In the genomic region with DNA sequence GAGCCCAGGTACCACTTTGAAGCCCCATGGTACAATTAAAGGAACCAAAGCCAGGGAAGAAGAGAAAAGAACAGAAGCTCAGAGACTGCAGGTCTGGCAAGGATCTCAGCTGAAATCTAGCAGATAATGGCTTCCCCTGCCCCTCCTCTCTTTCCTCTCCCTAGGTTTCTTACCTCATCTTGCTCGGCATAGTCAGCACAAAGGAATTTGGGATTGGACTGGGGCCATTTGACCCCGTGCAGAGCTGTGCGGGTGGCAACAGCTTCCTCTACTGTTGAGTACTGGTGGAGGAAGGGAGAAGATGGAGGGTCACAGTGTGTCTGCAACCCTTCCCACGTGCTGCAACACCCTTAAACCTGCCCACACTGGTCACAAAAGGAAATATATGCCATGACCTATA, we compare ENCODE assay signal across 1 cellular context.
TF ChIP-seq lines count a peak whose summit lies in the region.

No MANE protein-coding gene starts in this region.

TF ChIP-seq in HEK293, 187 proteins besides CTCF, POLR2A, EP300 and RAD21 (continued from another document and continues in another):
- TF ChIP-seq, protein P1, sequence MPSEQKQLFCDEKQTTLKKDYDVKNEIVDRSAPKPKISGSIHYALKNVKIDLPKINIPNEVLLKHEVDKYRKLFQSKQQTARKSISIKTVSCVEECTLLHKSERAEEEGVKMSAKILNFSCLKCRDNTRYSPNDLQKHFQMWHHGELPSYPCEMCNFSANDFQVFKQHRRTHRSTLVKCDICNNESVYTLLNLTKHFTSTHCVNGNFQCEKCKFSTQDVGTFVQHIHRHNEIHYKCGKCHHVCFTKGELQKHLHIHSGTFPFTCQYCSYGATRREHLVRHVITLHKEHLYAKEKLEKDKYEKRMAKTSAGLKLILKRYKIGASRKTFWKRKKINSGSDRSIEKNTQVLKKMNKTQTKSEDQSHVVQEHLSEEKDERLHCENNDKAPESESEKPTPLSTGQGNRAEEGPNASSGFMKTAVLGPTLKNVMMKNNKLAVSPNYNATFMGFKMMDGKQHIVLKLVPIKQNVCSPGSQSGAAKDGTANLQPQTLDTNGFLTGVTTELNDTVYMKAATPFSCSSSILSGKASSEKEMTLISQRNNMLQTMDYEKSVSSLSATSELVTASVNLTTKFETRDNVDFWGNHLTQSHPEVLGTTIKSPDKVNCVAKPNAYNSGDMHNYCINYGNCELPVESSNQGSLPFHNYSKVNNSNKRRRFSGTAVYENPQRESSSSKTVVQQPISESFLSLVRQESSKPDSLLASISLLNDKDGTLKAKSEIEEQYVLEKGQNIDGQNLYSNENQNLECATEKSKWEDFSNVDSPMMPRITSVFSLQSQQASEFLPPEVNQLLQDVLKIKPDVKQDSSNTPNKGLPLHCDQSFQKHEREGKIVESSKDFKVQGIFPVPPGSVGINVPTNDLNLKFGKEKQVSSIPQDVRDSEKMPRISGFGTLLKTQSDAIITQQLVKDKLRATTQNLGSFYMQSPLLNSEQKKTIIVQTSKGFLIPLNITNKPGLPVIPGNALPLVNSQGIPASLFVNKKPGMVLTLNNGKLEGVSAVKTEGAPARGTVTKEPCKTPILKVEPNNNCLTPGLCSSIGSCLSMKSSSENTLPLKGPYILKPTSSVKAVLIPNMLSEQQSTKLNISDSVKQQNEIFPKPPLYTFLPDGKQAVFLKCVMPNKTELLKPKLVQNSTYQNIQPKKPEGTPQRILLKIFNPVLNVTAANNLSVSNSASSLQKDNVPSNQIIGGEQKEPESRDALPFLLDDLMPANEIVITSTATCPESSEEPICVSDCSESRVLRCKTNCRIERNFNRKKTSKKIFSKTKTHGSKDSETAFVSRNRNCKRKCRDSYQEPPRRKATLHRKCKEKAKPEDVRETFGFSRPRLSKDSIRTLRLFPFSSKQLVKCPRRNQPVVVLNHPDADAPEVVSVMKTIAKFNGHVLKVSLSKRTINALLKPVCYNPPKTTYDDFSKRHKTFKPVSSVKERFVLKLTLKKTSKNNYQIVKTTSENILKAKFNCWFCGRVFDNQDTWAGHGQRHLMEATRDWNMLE (tag by site-specific recombination; conservative IDR thresholded peaks at IDR 0.05; ENCODE audit: low read depth): no peak
- TF ChIP-seq GLIS2 (tag by site-specific recombination; IDR thresholded peaks at IDR 0.05) (peak; percentile 56; the same call in 1 of the 2 replicates), ZNF654 (tag by site-specific recombination; IDR thresholded peaks at IDR 0.05; ENCODE audit: low read depth) (no peak), ZNF148 (tag by site-specific recombination; IDR thresholded peaks at IDR 0.05; ENCODE audit: borderline replicate concordance) (no peak), ZNF48 (tag by site-specific recombination; IDR thresholded peaks at IDR 0.05) (no peak), ZNF214 (tag by site-specific recombination; IDR thresholded peaks at IDR 0.05; ENCODE audit: borderline replicate concordance) (no peak), ZBTB20 (tag by site-specific recombination; IDR thresholded peaks at IDR 0.05) (no peak), ZNF311 (tag by site-specific recombination; IDR thresholded peaks at IDR 0.05; ENCODE audit: borderline replicate concordance) (no peak), YY1 (tag by site-specific recombination; IDR thresholded peaks at IDR 0.05) (no peak), ZSCAN30 (tag by site-specific recombination; IDR thresholded peaks at IDR 0.05) (no peak), ZNF558 (tag by site-specific recombination; IDR thresholded peaks at IDR 0.05) (0 out of 2 replicates have a peak, but pooled peaks have one; percentile 17), ATF2 (tag by site-specific recombination; IDR thresholded peaks at IDR 0.05; ENCODE audit: low read depth) (no peak), ZNF423 (tag by site-specific recombination; IDR thresholded peaks at IDR 0.05) (no peak), ZNF785 (tag by site-specific recombination; IDR thresholded peaks at IDR 0.05) (no peak), ZIC2 (tag by site-specific recombination; IDR thresholded peaks at IDR 0.05) (peak; percentile 75), MYNN (tag by site-specific recombination; IDR thresholded peaks at IDR 0.05; ENCODE audit: borderline replicate concordance) (no peak), ZSCAN23 (tag by site-specific recombination; IDR thresholded peaks at IDR 0.05) (no peak), ZNF596 (tag by site-specific recombination; IDR thresholded peaks at IDR 0.05) (no peak), FEZF1 (tag by site-specific recombination; IDR thresholded peaks at IDR 0.05) (no peak), SCRT2 (tag by site-specific recombination; IDR thresholded peaks at IDR 0.05) (peak; percentile 87), ZNF114 (tag by site-specific recombination; IDR thresholded peaks at IDR 0.05) (no peak), ZBTB17 (tag by site-specific recombination; IDR thresholded peaks at IDR 0.05) (peak; percentile 74), GFI1B (tag by site-specific recombination; IDR thresholded peaks at IDR 0.05) (no peak), ZNF239 (tag by site-specific recombination; IDR thresholded peaks at IDR 0.05) (no peak), ZNF549 (tag by site-specific recombination; IDR thresholded peaks at IDR 0.05) (no peak), ZNF544 (tag by site-specific recombination; IDR thresholded peaks at IDR 0.05) (no peak), ZNF292 (tag by site-specific recombination; IDR thresholded peaks at IDR 0.05; ENCODE audit: borderline replicate concordance, low read depth) (no peak), ZNF341 (tag by site-specific recombination; IDR thresholded peaks at IDR 0.05; ENCODE audit: low read depth) (no peak), ZNF621 (tag by site-specific recombination; IDR thresholded peaks at IDR 0.05) (no peak), ZNF658 (tag by site-specific recombination; IDR thresholded peaks at IDR 0.05) (no peak), ZNF133 (tag by site-specific recombination; IDR thresholded peaks at IDR 0.05) (no peak), ZXDB (tag by site-specific recombination; IDR thresholded peaks at IDR 0.05) (peak; percentile 67), SP2 (tag by site-specific recombination; IDR thresholded peaks at IDR 0.05) (no peak), ZNF132 (tag by site-specific recombination; IDR thresholded peaks at IDR 0.05; ENCODE audit: borderline replicate concordance) (no peak), ZNF548 (tag by site-specific recombination; IDR thresholded peaks at IDR 0.05) (no peak), ZNF155 (tag by site-specific recombination; IDR thresholded peaks at IDR 0.05) (no peak), ZNF768 (tag by site-specific recombination; IDR thresholded peaks at IDR 0.05) (no peak), ZNF530 (tag by site-specific recombination; IDR thresholded peaks at IDR 0.05; ENCODE audit: low read depth) (no peak), HOXA7 (CRISPR knock-in tag; IDR thresholded peaks at IDR 0.05; ENCODE audit: borderline replicate concordance) (no peak), ZNF561 (tag by site-specific recombination; IDR thresholded peaks at IDR 0.05; ENCODE audit: borderline replicate concordance) (no peak), ZNF707 (tag by site-specific recombination; IDR thresholded peaks at IDR 0.05) (no peak)
- TF ChIP-seq, protein P2, sequence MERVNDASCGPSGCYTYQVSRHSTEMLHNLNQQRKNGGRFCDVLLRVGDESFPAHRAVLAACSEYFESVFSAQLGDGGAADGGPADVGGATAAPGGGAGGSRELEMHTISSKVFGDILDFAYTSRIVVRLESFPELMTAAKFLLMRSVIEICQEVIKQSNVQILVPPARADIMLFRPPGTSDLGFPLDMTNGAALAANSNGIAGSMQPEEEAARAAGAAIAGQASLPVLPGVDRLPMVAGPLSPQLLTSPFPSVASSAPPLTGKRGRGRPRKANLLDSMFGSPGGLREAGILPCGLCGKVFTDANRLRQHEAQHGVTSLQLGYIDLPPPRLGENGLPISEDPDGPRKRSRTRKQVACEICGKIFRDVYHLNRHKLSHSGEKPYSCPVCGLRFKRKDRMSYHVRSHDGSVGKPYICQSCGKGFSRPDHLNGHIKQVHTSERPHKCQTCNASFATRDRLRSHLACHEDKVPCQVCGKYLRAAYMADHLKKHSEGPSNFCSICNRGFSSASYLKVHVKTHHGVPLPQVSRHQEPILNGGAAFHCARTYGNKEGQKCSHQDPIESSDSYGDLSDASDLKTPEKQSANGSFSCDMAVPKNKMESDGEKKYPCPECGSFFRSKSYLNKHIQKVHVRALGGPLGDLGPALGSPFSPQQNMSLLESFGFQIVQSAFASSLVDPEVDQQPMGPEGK (tag by site-specific recombination; IDR thresholded peaks at IDR 0.05): peak; percentile 69
- TF ChIP-seq, protein P3, sequence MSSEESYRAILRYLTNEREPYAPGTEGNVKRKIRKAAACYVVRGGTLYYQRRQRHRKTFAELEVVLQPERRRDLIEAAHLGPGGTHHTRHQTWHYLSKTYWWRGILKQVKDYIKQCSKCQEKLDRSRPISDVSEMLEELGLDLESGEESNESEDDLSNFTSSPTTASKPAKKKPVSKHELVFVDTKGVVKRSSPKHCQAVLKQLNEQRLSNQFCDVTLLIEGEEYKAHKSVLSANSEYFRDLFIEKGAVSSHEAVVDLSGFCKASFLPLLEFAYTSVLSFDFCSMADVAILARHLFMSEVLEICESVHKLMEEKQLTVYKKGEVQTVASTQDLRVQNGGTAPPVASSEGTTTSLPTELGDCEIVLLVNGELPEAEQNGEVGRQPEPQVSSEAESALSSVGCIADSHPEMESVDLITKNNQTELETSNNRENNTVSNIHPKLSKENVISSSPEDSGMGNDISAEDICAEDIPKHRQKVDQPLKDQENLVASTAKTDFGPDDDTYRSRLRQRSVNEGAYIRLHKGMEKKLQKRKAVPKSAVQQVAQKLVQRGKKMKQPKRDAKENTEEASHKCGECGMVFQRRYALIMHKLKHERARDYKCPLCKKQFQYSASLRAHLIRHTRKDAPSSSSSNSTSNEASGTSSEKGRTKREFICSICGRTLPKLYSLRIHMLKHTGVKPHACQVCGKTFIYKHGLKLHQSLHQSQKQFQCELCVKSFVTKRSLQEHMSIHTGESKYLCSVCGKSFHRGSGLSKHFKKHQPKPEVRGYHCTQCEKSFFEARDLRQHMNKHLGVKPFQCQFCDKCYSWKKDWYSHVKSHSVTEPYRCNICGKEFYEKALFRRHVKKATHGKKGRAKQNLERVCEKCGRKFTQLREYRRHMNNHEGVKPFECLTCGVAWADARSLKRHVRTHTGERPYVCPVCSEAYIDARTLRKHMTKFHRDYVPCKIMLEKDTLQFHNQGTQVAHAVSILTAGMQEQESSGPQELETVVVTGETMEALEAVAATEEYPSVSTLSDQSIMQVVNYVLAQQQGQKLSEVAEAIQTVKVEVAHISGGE (tag by site-specific recombination; conservative IDR thresholded peaks at IDR 0.05; ENCODE audit: low read depth): no peak
- TF ChIP-seq, protein P4, sequence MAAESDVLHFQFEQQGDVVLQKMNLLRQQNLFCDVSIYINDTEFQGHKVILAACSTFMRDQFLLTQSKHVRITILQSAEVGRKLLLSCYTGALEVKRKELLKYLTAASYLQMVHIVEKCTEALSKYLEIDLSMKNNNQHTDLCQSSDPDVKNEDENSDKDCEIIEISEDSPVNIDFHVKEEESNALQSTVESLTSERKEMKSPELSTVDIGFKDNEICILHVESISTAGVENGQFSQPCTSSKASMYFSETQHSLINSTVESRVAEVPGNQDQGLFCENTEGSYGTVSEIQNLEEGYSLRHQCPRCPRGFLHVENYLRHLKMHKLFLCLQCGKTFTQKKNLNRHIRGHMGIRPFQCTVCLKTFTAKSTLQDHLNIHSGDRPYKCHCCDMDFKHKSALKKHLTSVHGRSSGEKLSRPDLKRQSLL (tag by site-specific recombination; IDR thresholded peaks at IDR 0.05): no peak
- TF ChIP-seq, protein P5, sequence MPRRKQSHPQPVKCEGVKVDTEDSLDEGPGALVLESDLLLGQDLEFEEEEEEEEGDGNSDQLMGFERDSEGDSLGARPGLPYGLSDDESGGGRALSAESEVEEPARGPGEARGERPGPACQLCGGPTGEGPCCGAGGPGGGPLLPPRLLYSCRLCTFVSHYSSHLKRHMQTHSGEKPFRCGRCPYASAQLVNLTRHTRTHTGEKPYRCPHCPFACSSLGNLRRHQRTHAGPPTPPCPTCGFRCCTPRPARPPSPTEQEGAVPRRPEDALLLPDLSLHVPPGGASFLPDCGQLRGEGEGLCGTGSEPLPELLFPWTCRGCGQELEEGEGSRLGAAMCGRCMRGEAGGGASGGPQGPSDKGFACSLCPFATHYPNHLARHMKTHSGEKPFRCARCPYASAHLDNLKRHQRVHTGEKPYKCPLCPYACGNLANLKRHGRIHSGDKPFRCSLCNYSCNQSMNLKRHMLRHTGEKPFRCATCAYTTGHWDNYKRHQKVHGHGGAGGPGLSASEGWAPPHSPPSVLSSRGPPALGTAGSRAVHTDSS (tag by site-specific recombination; IDR thresholded peaks at IDR 0.05): no peak
- TF ChIP-seq, protein P6, sequence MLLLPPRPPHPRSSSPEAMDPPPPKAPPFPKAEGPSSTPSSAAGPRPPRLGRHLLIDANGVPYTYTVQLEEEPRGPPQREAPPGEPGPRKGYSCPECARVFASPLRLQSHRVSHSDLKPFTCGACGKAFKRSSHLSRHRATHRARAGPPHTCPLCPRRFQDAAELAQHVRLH (tag by site-specific recombination; IDR thresholded peaks at IDR 0.05): no peak
